Comparison of ENCODE assay signal across 1 cellular context in genomic region chr2:30443081-30443480, GRCh38.
TF ChIP-seq lines count a peak whose summit lies in the region.

No MANE protein-coding gene starts in this region.

TF ChIP-seq in K562, 482 proteins besides CTCF, POLR2A, EP300 and RAD21 (continued from another document and continues in another):
- TF ChIP-seq EWSR1 (IDR thresholded peaks at IDR 0.05; ENCODE audit: borderline replicate concordance, low read depth, partially characterized antibody) (no peak), BMI1 (IDR thresholded peaks at IDR 0.05; ENCODE audit: low read length) (no peak), ETS2 (tag; IDR thresholded peaks at IDR 0.05; ENCODE audit: borderline replicate concordance, poor library complexity, severe bottlenecking) (no peak), RNF2 (IDR thresholded peaks at IDR 0.05) (no peak), NR4A1 (CRISPR knock-in tag; IDR thresholded peaks at IDR 0.05) (no peak), NR4A1 (tag; IDR thresholded peaks at IDR 0.05) (no peak), HMG20B (CRISPR knock-in tag; IDR thresholded peaks at IDR 0.05) (no peak), E2F6 (IDR thresholded peaks at IDR 0.05; ENCODE audit: borderline replicate concordance in 1 of 2, extremely low read depth in 1 of 2, insufficient read depth in 1 of 2, insufficient read length in 1 of 2, low read depth in 1 of 2, low read length in 1 of 2, poor library complexity in 1 of 2, severe bottlenecking in 1 of 2) (no peak), NR3C1 (CRISPR knock-in tag; IDR thresholded peaks at IDR 0.05) (no peak), BACH1 (tag; IDR thresholded peaks at IDR 0.05) (no peak), CCNT2 (IDR thresholded peaks at IDR 0.05; ENCODE audit: borderline replicate concordance, extremely low read depth, insufficient read length, low read depth, low read length) (no peak), ELF1 (tag; IDR thresholded peaks at IDR 0.05) (no peak), NR1H2 (CRISPR knock-in tag; IDR thresholded peaks at IDR 0.05) (no peak), NFATC3 (IDR thresholded peaks at IDR 0.05) (no peak), SLC30A9 (CRISPR knock-in tag; IDR thresholded peaks at IDR 0.05) (no peak), PHTF2 (CRISPR knock-in tag; IDR thresholded peaks at IDR 0.05) (no peak), XRCC5 (IDR thresholded peaks at IDR 0.05; ENCODE audit: low read depth, low read length) (no peak), ZNF174 (CRISPR knock-in tag; IDR thresholded peaks at IDR 0.05) (no peak), PHB2 (IDR thresholded peaks at IDR 0.05; ENCODE audit: low read depth) (no peak), NR2F6 (CRISPR knock-in tag; IDR thresholded peaks at IDR 0.05) (no peak), STAT5A (IDR thresholded peaks at IDR 0.05; ENCODE audit: borderline replicate concordance, low read length) (no peak), RNF219 (CRISPR knock-in tag; IDR thresholded peaks at IDR 0.05) (no peak), EZH2 (IDR thresholded peaks at IDR 0.05; ENCODE audit: borderline replicate concordance, low read depth, low read length) (no peak), MEIS2 (IDR thresholded peaks at IDR 0.05; ENCODE audit: partially characterized antibody) (no peak), SOX6 (IDR thresholded peaks at IDR 0.05) (peak; percentile 69; the same call in 1 of the 2 replicates), ARID3B (CRISPR knock-in tag; IDR thresholded peaks at IDR 0.05; ENCODE audit: borderline replicate concordance) (no peak), FOSL1 (tag; conservative IDR thresholded peaks at IDR 0.05) (peak; percentile 77), SMAD1 (IDR thresholded peaks at IDR 0.05; ENCODE audit: low read depth, low read length, partially characterized antibody) (no peak), CBFA2T3 (IDR thresholded peaks at IDR 0.05) (peak; percentile 71), ZNF780A (CRISPR knock-in tag; IDR thresholded peaks at IDR 0.05) (no peak), ZNF655 (CRISPR knock-in tag; IDR thresholded peaks at IDR 0.05) (no peak), ERF (CRISPR knock-in tag; IDR thresholded peaks at IDR 0.05) (no peak), ZFP1 (CRISPR knock-in tag; IDR thresholded peaks at IDR 0.05) (no peak), CREB3L1 (IDR thresholded peaks at IDR 0.05; ENCODE audit: borderline replicate concordance, low read depth) (no peak), SRSF3 (IDR thresholded peaks at IDR 0.05; ENCODE audit: insufficient read depth, low read length) (no peak), POLR2AphosphoS2 (IDR thresholded peaks at IDR 0.05; ENCODE audit: low read length) (no peak), DACH1 (IDR thresholded peaks at IDR 0.05; ENCODE audit: partially characterized antibody) (no peak), GTF3C2 (IDR thresholded peaks at IDR 0.05; ENCODE audit: borderline replicate concordance, extremely low read depth, insufficient read length) (no peak), ATF3 (IDR thresholded peaks at IDR 0.05) (peak; percentile 81), ATF3 (CRISPR knock-in tag; conservative IDR thresholded peaks at IDR 0.05) (0 out of 2 replicates have a peak, but pooled peaks have one; percentile 44), MAFG (tag; conservative IDR thresholded peaks at IDR 0.05) (no peak), HMBOX1 (IDR thresholded peaks at IDR 0.05) (peak; percentile 90), PTRF (tag; IDR thresholded peaks at IDR 0.05) (no peak), ARID2 (IDR thresholded peaks at IDR 0.05) (no peak), SIX5 (IDR thresholded peaks at IDR 0.05; ENCODE audit: borderline replicate concordance in 1 of 2, insufficient read depth in 1 of 2, low read depth in 1 of 2, low read length in 2 of 2) (no peak), SRSF1 (IDR thresholded peaks at IDR 0.05; ENCODE audit: low read depth, low read length) (no peak), ZNF407 (IDR thresholded peaks at IDR 0.05; ENCODE audit: low read depth) (no peak), HNRNPK (IDR thresholded peaks at IDR 0.05; ENCODE audit: low read depth, low read length, poor library complexity, severe bottlenecking) (no peak)
